ENCODE assay signal across 25 cellular contexts in the genomic region with DNA sequence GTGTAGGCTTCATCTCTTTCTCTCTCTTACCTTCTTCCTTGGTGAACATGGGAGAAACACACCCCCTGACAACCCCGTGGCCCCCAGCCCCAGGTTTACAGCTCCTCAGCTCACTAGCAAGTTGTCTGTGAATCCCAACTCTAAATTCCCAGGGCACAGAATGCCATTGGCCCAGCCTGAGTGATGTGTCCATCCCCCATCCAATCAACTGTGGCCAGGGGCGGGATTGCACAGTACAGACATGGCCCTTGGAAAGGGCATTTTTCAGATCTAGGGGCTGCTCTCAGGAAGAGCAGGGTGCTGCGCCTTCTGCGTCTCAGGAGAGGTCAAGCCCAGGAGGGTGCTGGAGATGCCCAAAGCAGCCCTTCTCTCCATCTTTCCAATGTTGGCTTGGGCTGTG.
"Had no signal": no experiment of that assay in that cellular context is flagged by ENCODE, and none has a peak within 500 bp of the region (broad histone marks: within the 10 kb centered on the region; RNA-seq: fewer than 3 reads in every experiment).

No MANE protein-coding gene starts in this region.

- H3K4me1 Mint-ChIP-seq: activated naive CD8-positive, alpha-beta T cell treated with anti-CD3 and anti-CD28 coated beads, Interleukin-2, amount 10 ng/mL, durations not matched to agents 7 days and 5 days; endodermal cell; stimulated activated effector memory CD8-positive, alpha-beta T cell treated with anti-CD3 and anti-CD28 coated beads, Interleukin-12 subunit alpha, Interleukin-12 subunit beta, amount 100 ng/mL, for 72 hours; stimulated activated naive CD8-positive, alpha-beta T cell treated with anti-CD3 and anti-CD28 coated beads, Interleukin-15, amount 100 ng/mL, for 72 hours had no signal

- H3K36me3 Mint-ChIP-seq: activated naive CD8-positive, alpha-beta T cell treated with anti-CD3 and anti-CD28 coated beads, Interleukin-2, amount 10 ng/mL, durations not matched to agents 7 days and 5 days; stimulated activated effector memory CD8-positive, alpha-beta T cell treated with anti-CD3 and anti-CD28 coated beads, Interleukin-12 subunit alpha, Interleukin-12 subunit beta, amount 100 ng/mL, for 72 hours had no signal

- H3K27me3 Mint-ChIP-seq: activated naive CD8-positive, alpha-beta T cell treated with anti-CD3 and anti-CD28 coated beads, Interleukin-2, amount 10 ng/mL, durations not matched to agents 7 days and 5 days had no signal

- H3K27ac Mint-ChIP-seq: activated naive CD8-positive, alpha-beta T cell treated with anti-CD3 and anti-CD28 coated beads, Interleukin-2, amount 10 ng/mL, durations not matched to agents 7 days and 5 days; activated T-helper 2 cell treated with anti-CD3 and anti-CD28 coated beads, Interferon-gamma antibody, Interleukin-2, Interleukin-4, amounts not matched to agents 10 μg/mL and 5 μg/mL and 100 μg/mL, durations not matched to agents 14 hours and 24 hours and 36 hours; endodermal cell; stimulated activated effector memory CD8-positive, alpha-beta T cell treated with anti-CD3 and anti-CD28 coated beads, Interleukin-12 subunit alpha, Interleukin-12 subunit beta, amount 100 ng/mL, for 72 hours; stimulated activated naive CD8-positive, alpha-beta T cell treated with anti-CD3 and anti-CD28 coated beads, Interleukin-15, amount 100 ng/mL, for 72 hours; T-helper 1 cell treated with Interleukin-12 subunit alpha and Interleukin-12 subunit beta and Interleukin-4 antibody, amounts not matched to agents 30 μg/mL and 1 μg/mL, for 36 hours had no signal

- DNase-seq: activated CD4-positive, CD25-positive, alpha-beta regulatory T cell treated with anti-CD3 and anti-CD28 coated beads, Interleukin-2, amount 50 U/mL, for 72 hours; activated naive CD4-positive, alpha-beta T cell; activated naive CD8-positive, alpha-beta T cell treated with anti-CD3 and anti-CD28 coated beads, Interleukin-2, amount 10 ng/mL, durations not matched to agents 7 days and 5 days; activated T-cell treated with anti-CD3 and anti-CD28 coated beads, Interleukin-2, amount 50 U/mL, for 1 hour; amniotic stem cell; colonic mucosa; endodermal cell; heart right ventricle; lower lobe of right lung; mesendoderm; mucosa of descending colon; nephron progenitor cell; pancreas; psoas muscle; stimulated activated CD4-positive, alpha-beta T cell treated with anti-CD3 and anti-CD28 coated beads, Interleukin-12 subunit alpha, Interleukin-12 subunit beta, amount 100 ng/mL, for 4 hours; stimulated activated naive CD8-positive, alpha-beta T cell treated with anti-CD3 and anti-CD28 coated beads, Interleukin-15, amount 100 ng/mL, for 72 hours; tibial artery had no signal

- H3K27ac ChIP-seq: colonic mucosa, epithelial cell of prostate, heart right ventricle, lower lobe of right lung, pancreas, psoas muscle, right atrium auricular region, tibial artery had no signal

- FAIRE-seq: bronchial epithelial cell, keratinocyte, pancreas had no signal

- ATAC-seq: heart right ventricle; left lobe of liver; lower lobe of right lung; mucosa of descending colon; pancreas; psoas muscle; stimulated activated effector memory CD8-positive, alpha-beta T cell treated with anti-CD3 and anti-CD28 coated beads, Interleukin-12 subunit alpha, Interleukin-12 subunit beta, amount 100 ng/mL, for 72 hours; stimulated activated naive CD8-positive, alpha-beta T cell treated with anti-CD3 and anti-CD28 coated beads, Interleukin-15, amount 100 ng/mL, for 72 hours had no signal

- H3K36me3 ChIP-seq: colonic mucosa, lower lobe of right lung, pancreas, right atrium auricular region, tibial artery had no signal

- H3K4me1 ChIP-seq: colonic mucosa, heart right ventricle, lower lobe of right lung, pancreas, psoas muscle, right atrium auricular region, tibial artery had no signal

- H3K9me3 ChIP-seq: colonic mucosa, heart right ventricle, lower lobe of right lung, mucosa of descending colon, pancreas, psoas muscle, right atrium auricular region, tibial artery had no signal

- H3K4me3 Mint-ChIP-seq: activated naive CD8-positive, alpha-beta T cell treated with anti-CD3 and anti-CD28 coated beads, Interleukin-2, amount 10 ng/mL, durations not matched to agents 7 days and 5 days; endodermal cell; nephron progenitor cell; stimulated activated effector memory CD8-positive, alpha-beta T cell treated with anti-CD3 and anti-CD28 coated beads, Interleukin-12 subunit alpha, Interleukin-12 subunit beta, amount 100 ng/mL, for 72 hours; stimulated activated naive CD8-positive, alpha-beta T cell treated with anti-CD3 and anti-CD28 coated beads, Interleukin-15, amount 100 ng/mL, for 72 hours; T-helper 1 cell treated with Interleukin-12 subunit alpha and Interleukin-12 subunit beta and Interleukin-4 antibody, amounts not matched to agents 30 μg/mL and 1 μg/mL, for 36 hours had no signal

- H3K9me3 Mint-ChIP-seq: activated naive CD8-positive, alpha-beta T cell treated with anti-CD3 and anti-CD28 coated beads, Interleukin-2, amount 10 ng/mL, durations not matched to agents 7 days and 5 days; activated T-helper 2 cell treated with anti-CD3 and anti-CD28 coated beads, Interferon-gamma antibody, Interleukin-2, Interleukin-4, amounts not matched to agents 10 μg/mL and 5 μg/mL and 100 μg/mL, durations not matched to agents 14 hours and 24 hours and 36 hours; endodermal cell; stimulated activated effector memory CD8-positive, alpha-beta T cell treated with anti-CD3 and anti-CD28 coated beads, Interleukin-12 subunit alpha, Interleukin-12 subunit beta, amount 100 ng/mL, for 72 hours; stimulated activated naive CD8-positive, alpha-beta T cell treated with anti-CD3 and anti-CD28 coated beads, Interleukin-15, amount 100 ng/mL, for 72 hours; T-helper 1 cell treated with Interleukin-12 subunit alpha and Interleukin-12 subunit beta and Interleukin-4 antibody, amounts not matched to agents 30 μg/mL and 1 μg/mL, for 36 hours had no signal

- H3K27me3 ChIP-seq: colonic mucosa, heart right ventricle, pancreas, right atrium auricular region had no signal

- H3K4me3 ChIP-seq: colonic mucosa, heart right ventricle, lower lobe of right lung, mucosa of descending colon, pancreas, psoas muscle, right atrium auricular region, tibial artery had no signal
